In the genomic region with DNA sequence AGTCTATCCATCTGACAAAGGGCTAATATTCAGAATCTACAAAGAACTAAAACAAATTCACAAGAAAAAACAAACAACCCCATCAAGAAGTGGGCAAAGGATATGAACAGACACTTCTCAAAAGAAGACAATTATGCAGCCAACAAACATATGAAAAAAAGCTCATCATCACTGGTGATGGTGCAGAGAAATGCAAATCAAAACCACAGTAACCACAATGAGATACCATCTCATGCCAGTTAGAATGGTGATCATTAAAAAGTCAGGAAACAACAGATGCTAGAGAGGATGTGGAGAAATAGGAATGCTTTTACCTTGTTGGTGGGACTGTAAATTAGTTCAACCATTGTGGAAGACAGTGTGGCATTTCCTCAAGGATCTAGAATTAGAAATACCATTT, we compare ENCODE assay signal across 25 cellular contexts. TPM values are rescaled to one million over a fixed set of nuclear protein-coding genes. Genes with fewer than 3 reads are reported as not detected.
"Had no signal": no experiment of that assay in that cellular context is flagged by ENCODE, and none has a peak within 500 bp of the region (broad histone marks: within the 10 kb centered on the region; RNA-seq: fewer than 3 reads in every experiment).

No MANE protein-coding gene starts in this region.

RNA-seq across cellular contexts. Expression of gene IFNW1, which starts 13.4 kb away (rescaled TPM):
- total RNA-seq: kidney; left colon; left lung; liver; lower lobe of right lung; mesothelial cell of epicardium; naive thymus-derived CD4-positive, alpha-beta T cell; natural killer cell treated with Interleukin-12 subunit alpha and Interleukin-12 subunit beta and Interleukin-15 and Interleukin-18, amount 100 ng/mL, for 72 hours; omental fat pad; ovary; progenitor cell of endocrine pancreas; pulmonary artery endothelial cell; renal cortical epithelial cell; right atrium auricular region; right lobe of liver; stomach; testis; thyroid gland; transverse colon; upper lobe of left lung; urinary bladder; vagina had no signal
- polyA plus RNA-seq: immature natural killer cell; liver; naive thymus-derived CD4-positive, alpha-beta T cell; neural cell; ovary; stomach; urinary bladder had no signal

RNA-seq across cellular contexts. Expression of gene IFNA21, which starts 38.3 kb away (rescaled TPM):
- total RNA-seq: kidney; left colon; left lung; liver; lower lobe of right lung; mesothelial cell of epicardium; mononuclear cell; naive thymus-derived CD4-positive, alpha-beta T cell; natural killer cell treated with Interleukin-12 subunit alpha and Interleukin-12 subunit beta and Interleukin-15 and Interleukin-18, amount 100 ng/mL, for 72 hours; omental fat pad; ovary; progenitor cell of endocrine pancreas; pulmonary artery endothelial cell; renal cortical epithelial cell; right atrium auricular region; right lobe of liver; stomach; testis; thyroid gland; transverse colon; upper lobe of left lung; urinary bladder; vagina had no signal
- polyA plus RNA-seq: immature natural killer cell; liver; naive thymus-derived CD4-positive, alpha-beta T cell; neural cell; ovary; stomach; urinary bladder had no signal

RNA-seq across cellular contexts. Expression of gene IFNB1, which starts 50.4 kb away (rescaled TPM):
- total RNA-seq: kidney; left colon; left lung; liver; lower lobe of right lung; mesothelial cell of epicardium; naive thymus-derived CD4-positive, alpha-beta T cell; natural killer cell treated with Interleukin-12 subunit alpha and Interleukin-12 subunit beta and Interleukin-15 and Interleukin-18, amount 100 ng/mL, for 72 hours; omental fat pad; ovary; progenitor cell of endocrine pancreas; pulmonary artery endothelial cell; renal cortical epithelial cell; right atrium auricular region; right lobe of liver; stomach; testis; thyroid gland; transverse colon; upper lobe of left lung; urinary bladder; vagina had no signal
- polyA plus RNA-seq: immature natural killer cell; liver; naive thymus-derived CD4-positive, alpha-beta T cell; neural cell; ovary; stomach; urinary bladder had no signal

RNA-seq across cellular contexts. Expression of gene IFNA4, which starts 59.2 kb away (rescaled TPM):
- total RNA-seq: kidney; left colon; left lung; liver; lower lobe of right lung; mesothelial cell of epicardium; mononuclear cell; naive thymus-derived CD4-positive, alpha-beta T cell; natural killer cell treated with Interleukin-12 subunit alpha and Interleukin-12 subunit beta and Interleukin-15 and Interleukin-18, amount 100 ng/mL, for 72 hours; omental fat pad; ovary; progenitor cell of endocrine pancreas; pulmonary artery endothelial cell; renal cortical epithelial cell; right atrium auricular region; right lobe of liver; stomach; testis; thyroid gland; transverse colon; urinary bladder; vagina had no signal
- polyA plus RNA-seq: immature natural killer cell; liver; naive thymus-derived CD4-positive, alpha-beta T cell; neural cell; ovary; stomach; urinary bladder had no signal
